Comparison of ENCODE assay signal across 1 cellular context in the genomic region with DNA sequence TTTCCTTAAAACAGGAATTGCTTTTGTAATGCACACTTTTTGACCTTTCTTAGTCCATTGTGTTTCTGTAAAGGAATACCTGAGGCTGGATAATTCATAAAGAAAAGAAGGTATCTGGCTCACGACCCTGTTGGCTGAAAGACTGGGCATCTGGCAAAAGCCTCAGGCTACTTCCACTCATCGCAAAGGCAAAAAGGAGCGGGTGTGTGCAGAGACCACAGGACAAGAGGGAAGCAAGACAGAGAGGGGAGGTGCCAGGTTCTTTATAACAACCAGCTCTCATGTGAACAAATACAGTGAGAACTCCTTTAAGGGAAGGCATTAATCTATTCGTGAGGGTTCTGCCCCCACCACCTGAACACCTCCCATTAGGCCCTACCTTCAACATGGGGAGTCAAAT.
TF ChIP-seq lines count a peak whose summit lies in the region.

No MANE protein-coding gene starts in this region.

TF ChIP-seq in GM23338, 12 proteins besides CTCF, POLR2A, EP300 and RAD21 (continued from another document):
- no peak for TF ChIP-seq ETS1 (IDR thresholded peaks at IDR 0.05)
- TF ChIP-seq, protein P1, sequence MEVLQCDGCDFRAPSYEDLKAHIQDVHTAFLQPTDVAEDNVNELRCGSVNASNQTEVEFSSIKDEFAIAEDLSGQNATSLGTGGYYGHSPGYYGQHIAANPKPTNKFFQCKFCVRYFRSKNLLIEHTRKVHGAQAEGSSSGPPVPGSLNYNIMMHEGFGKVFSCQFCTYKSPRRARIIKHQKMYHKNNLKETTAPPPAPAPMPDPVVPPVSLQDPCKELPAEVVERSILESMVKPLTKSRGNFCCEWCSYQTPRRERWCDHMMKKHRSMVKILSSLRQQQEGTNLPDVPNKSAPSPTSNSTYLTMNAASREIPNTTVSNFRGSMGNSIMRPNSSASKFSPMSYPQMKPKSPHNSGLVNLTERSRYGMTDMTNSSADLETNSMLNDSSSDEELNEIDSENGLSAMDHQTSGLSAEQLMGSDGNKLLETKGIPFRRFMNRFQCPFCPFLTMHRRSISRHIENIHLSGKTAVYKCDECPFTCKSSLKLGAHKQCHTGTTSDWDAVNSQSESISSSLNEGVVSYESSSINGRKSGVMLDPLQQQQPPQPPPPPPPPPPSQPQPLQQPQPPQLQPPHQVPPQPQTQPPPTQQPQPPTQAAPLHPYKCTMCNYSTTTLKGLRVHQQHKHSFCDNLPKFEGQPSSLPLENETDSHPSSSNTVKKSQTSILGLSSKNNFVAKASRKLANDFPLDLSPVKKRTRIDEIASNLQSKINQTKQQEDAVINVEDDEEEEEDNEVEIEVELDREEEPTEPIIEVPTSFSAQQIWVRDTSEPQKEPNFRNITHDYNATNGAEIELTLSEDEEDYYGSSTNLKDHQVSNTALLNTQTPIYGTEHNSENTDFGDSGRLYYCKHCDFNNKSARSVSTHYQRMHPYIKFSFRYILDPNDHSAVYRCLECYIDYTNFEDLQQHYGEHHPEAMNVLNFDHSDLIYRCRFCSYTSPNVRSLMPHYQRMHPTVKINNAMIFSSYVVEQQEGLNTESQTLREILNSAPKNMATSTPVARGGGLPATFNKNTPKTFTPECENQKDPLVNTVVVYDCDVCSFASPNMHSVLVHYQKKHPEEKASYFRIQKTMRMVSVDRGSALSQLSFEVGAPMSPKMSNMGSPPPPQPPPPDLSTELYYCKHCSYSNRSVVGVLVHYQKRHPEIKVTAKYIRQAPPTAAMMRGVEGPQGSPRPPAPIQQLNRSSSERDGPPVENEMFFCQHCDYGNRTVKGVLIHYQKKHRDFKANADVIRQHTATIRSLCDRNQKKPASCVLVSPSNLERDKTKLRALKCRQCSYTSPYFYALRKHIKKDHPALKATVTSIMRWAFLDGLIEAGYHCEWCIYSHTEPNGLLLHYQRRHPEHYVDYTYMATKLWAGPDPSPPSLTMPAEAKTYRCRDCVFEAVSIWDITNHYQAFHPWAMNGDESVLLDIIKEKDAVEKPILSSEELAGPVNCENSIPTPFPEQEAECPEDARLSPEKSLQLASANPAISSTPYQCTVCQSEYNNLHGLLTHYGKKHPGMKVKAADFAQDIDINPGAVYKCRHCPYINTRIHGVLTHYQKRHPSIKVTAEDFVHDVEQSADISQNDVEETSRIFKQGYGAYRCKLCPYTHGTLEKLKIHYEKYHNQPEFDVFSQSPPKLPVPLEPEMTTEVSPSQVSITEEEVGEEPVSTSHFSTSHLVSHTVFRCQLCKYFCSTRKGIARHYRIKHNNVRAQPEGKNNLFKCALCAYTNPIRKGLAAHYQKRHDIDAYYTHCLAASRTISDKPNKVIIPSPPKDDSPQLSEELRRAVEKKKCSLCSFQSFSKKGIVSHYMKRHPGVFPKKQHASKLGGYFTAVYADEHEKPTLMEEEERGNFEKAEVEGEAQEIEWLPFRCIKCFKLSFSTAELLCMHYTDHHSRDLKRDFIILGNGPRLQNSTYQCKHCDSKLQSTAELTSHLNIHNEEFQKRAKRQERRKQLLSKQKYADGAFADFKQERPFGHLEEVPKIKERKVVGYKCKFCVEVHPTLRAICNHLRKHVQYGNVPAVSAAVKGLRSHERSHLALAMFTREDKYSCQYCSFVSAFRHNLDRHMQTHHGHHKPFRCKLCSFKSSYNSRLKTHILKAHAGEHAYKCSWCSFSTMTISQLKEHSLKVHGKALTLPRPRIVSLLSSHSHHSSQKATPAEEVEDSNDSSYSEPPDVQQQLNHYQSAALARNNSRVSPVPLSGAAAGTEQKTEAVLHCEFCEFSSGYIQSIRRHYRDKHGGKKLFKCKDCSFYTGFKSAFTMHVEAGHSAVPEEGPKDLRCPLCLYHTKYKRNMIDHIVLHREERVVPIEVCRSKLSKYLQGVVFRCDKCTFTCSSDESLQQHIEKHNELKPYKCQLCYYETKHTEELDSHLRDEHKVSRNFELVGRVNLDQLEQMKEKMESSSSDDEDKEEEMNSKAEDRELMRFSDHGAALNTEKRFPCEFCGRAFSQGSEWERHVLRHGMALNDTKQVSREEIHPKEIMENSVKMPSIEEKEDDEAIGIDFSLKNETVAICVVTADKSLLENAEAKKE (CRISPR knock-in tag; IDR thresholded peaks at IDR 0.05): no peak
- TF ChIP-seq JUNB (IDR thresholded peaks at IDR 0.05; ENCODE audit: unreplicated experiment): no peak
- TF ChIP-seq NANOG (IDR thresholded peaks at IDR 0.05; ENCODE audit: borderline replicate concordance): no peak
- no peak for TF ChIP-seq POLR2AphosphoS5 (IDR thresholded peaks at IDR 0.05; ENCODE audit: low read depth)
- TF ChIP-seq ZNF114 (CRISPR knock-in tag; IDR thresholded peaks at IDR 0.05): no peak
- TF ChIP-seq ZNF331 (CRISPR knock-in tag; IDR thresholded peaks at IDR 0.05; ENCODE audit: low read depth): no peak
- no peak for TF ChIP-seq STAT1 (IDR thresholded peaks at IDR 0.05; ENCODE audit: unreplicated experiment)
- no peak for TF ChIP-seq EZH2phosphoT487 (IDR thresholded peaks at IDR 0.05; ENCODE audit: unreplicated experiment)
- TF ChIP-seq CREB1 (CRISPR knock-in tag; IDR thresholded peaks at IDR 0.05; ENCODE audit: low read depth): no peak
- TF ChIP-seq EZH2 (IDR thresholded peaks at IDR 0.05; ENCODE audit: low read depth, unreplicated experiment): no peak
